Comparison of ENCODE assay signal across 8 cellular contexts in genomic region chr3:129277829-129278271, GRCh38. TPM values are rescaled to one million over a fixed set of nuclear protein-coding genes. Genes with fewer than 3 reads are reported as not detected.
DNase-seq lines count a peak whose midpoint lies in the region; ATAC-seq lines count a peak whose summit lies in the region.

No MANE protein-coding gene starts in this region.

- 71 to 81% methylated on average over 7 to 10 of the region's 11 CpGs for WGBS in mesodermal cell (ENCODE audit: insufficient coverage in 2 of 2), 2 experiments
- WGBS in aorta, 2 donors: 60 to 73% methylated on average over 11 of the region's 11 CpGs

- H3K27me3 ChIP-seq in MG63 (no peaks in the 10 kb centered on the region), aorta (ENCODE audit: control insufficient read depth in 1 of 2, insufficient read depth in 2 of 2, low read length in 1 of 2) (no peaks in the 10 kb centered on the region)

- peaks cover 46% of the 10 kb centered on the region for H3K36me3 Mint-ChIP-seq in central memory CD8-positive, alpha-beta T cell (ENCODE audit: insufficient read depth)

- ATAC-seq in central memory CD8-positive, alpha-beta T cell (replicated peaks; ENCODE audit: extremely low read depth, poor library complexity, severe bottlenecking): no peak
- ATAC-seq in aorta (ENCODE audit: low FRiP score) (peak; percentile 1), HG02938 (IDR thresholded peaks at IDR 0.05; ENCODE audit: unreplicated experiment) (no peak), HG03520 (IDR thresholded peaks at IDR 0.05; ENCODE audit: unreplicated experiment) (no peak)

- H3K36me3 ChIP-seq in MG63 (peaks cover 65% of the 10 kb centered on the region), mesodermal cell (ENCODE audit: control insufficient read depth, insufficient read depth, low read length) (peaks cover 70% of the 10 kb centered on the region), aorta (ENCODE audit: control insufficient read depth in 1 of 2, insufficient read depth in 2 of 2, low read length in 1 of 2) (peaks cover 6 to 7% of the 10 kb centered on the region in 2 donors)

- peak overlapping the region; percentile 88 for H3K4me3 Mint-ChIP-seq in central memory CD8-positive, alpha-beta T cell

- H3K4me1 ChIP-seq in mesodermal cell (ENCODE audit: control insufficient read depth, insufficient read depth, low read length, poor library complexity, severe bottlenecking): peaks cover 8% of the 10 kb centered on the region
- no peaks in the 10 kb centered on the region for H3K4me1 ChIP-seq in aorta (ENCODE audit: control insufficient read depth in 1 of 2, insufficient read depth in 2 of 2, low read length in 2 of 2)

- H3K27me3 Mint-ChIP-seq in central memory CD8-positive, alpha-beta T cell: no peaks in the 10 kb centered on the region

- H3K4me3 ChIP-seq in MG63 (peak overlapping the region; percentile 79), mesodermal cell (ENCODE audit: extremely low read depth, insufficient read depth, low read length, poor library complexity, severe bottlenecking) (peak overlapping the region; percentile 79), aorta (ENCODE audit: low read length in 2 of 2) (no peak overlapping the region)

- intact Hi-C loops in aorta (cut with DNase I): loop anchor here in 1 of 2 donors (5.0 kb wide), 1 partner anchor 34 kb away; no protein-coding TSS in a partner anchor

- peak; percentile 42 for DNase-seq in D341Med (ENCODE audit: low spot score)
- DNase-seq in MG63: no peak
- DNase-seq in central memory CD8-positive, alpha-beta T cell (ENCODE audit: low spot score in 2 of 2): no peak
- DNase-seq in aorta: no peak
- DNase-seq in effector CD4-positive, alpha-beta T cell: no peak

- H3K9me3 ChIP-seq in MG63 (no peaks in the 10 kb centered on the region), mesodermal cell (ENCODE audit: control insufficient read depth, low read length) (no peaks in the 10 kb centered on the region), aorta (ENCODE audit: control insufficient read depth, low read length) (no peaks in the 10 kb centered on the region)

- H3K27ac ChIP-seq in mesodermal cell (ENCODE audit: low read depth, low read length, severe bottlenecking) (peak overlapping the region; percentile 93), aorta (ENCODE audit: low read depth in 1 of 2, low read length in 2 of 2) (peak overlapping the region in 1 of 2 donors; percentile 7)

- H3K9me3 Mint-ChIP-seq in central memory CD8-positive, alpha-beta T cell: no peaks in the 10 kb centered on the region

- H3K4me1 Mint-ChIP-seq in central memory CD8-positive, alpha-beta T cell: peaks cover 36% of the 10 kb centered on the region

- peak overlapping the region; percentile 95 for H3K27ac Mint-ChIP-seq in central memory CD8-positive, alpha-beta T cell (ENCODE audit: low read depth)

RNA-seq across cellular contexts. Expression of gene HMCES, which starts 0.8 kb away (rescaled TPM):
- total RNA-seq in MG63 (2014; rRNA removed; shearing (Covaris generic); ENCODE audit: low replicate concordance): 59.9 and 81.0 TPM in 2 replicates
- polyA plus RNA-seq in mesodermal cell (2013, experiment 1 of 2): 42.3 TPM
- polyA plus RNA-seq in mesodermal cell (2013, experiment 2 of 2): 39.6 TPM
- total RNA-seq in aorta: 10 to 100 TPM; 24.3 to 31.9 TPM
- 10 to 100 TPM; 29.6 to 30.0 TPM for polyA plus RNA-seq in aorta

RNA-seq across cellular contexts. Expression of gene COPG1, which starts 28.4 kb away (rescaled TPM):
- 116 and 146 TPM in 2 replicates for total RNA-seq in MG63 (2014; rRNA removed; shearing (Covaris generic); ENCODE audit: low replicate concordance)
- polyA plus RNA-seq in mesodermal cell (2013, experiment 1 of 2): 184 TPM
- polyA plus RNA-seq in mesodermal cell (2013, experiment 2 of 2): 161 TPM
- 100 to 1,000 TPM; 149 to 155 TPM for total RNA-seq in aorta
- 10 to 100 TPM; 39.7 to 84.7 TPM for polyA plus RNA-seq in aorta

Comparison
In these comparisons a context has a peak if more than half of its experiments do, and no peak if none do; other contexts are left out.
1. H3K4me3 ChIP-seq: peak in MG63 (single experiment) and mesodermal cell (single experiment); none in aorta (0 of 2).